In the genomic region with DNA sequence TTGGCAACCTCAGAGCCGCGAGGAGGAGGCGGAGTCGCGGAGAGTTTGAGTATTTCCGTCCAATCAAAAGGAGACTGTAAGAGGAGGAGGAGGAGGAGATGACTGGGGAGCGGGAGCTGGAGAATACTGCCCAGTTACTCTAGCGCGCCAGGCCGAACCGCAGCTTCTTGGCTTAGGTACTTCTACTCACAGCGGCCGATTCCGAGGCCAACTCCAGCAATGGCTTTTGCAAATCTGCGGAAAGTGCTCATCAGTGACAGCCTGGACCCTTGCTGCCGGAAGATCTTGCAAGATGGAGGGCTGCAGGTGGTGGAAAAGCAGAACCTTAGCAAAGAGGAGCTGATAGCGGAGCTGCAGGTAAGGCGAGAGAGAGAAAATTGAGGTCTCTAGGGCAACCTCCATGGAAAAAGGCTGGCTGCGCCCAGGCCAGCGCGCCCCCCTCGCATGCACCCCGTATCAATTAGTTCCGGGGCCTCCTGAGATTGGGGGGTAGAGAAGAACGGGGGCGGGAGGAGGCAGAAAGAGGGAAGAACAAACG, we compare ENCODE assay signal across 8 cellular contexts. TPM values are rescaled to one million over a fixed set of nuclear protein-coding genes. Genes with fewer than 3 reads are reported as not detected.
A peak's percentile ranks its signal among the peaks of the same experiment; 100 is the strongest.
DNase-seq lines count a peak whose midpoint lies in the region; ATAC-seq, FAIRE-seq and TF ChIP-seq lines count a peak whose summit lies in the region.

A gene (plus strand): TSS at position 131 of the 538 bp plus-strand sequence. CDS start 89 bp downstream, at position 220.

- no peak for TF ChIP-seq CTCF in bronchial epithelial cell (IDR thresholded peaks at IDR 0.05; ENCODE audit: insufficient read depth, low read length, severe bottlenecking)

- DNase-seq in ELF-1 (ENCODE audit: low read depth, low spot score) (peak; percentile 91), HCEC 1CT (peak; percentile 89), NCI-H1105 (lab: John Stamatoyannopoulos, UW) (peak; percentile 85), T-cell (peak in 22 of 34 experiments; percentile 3 to 47 (median 16)), bronchial epithelial cell (ENCODE audit: low read depth) (peak; percentile 79), iris pigment epithelial cell (ENCODE audit: low read depth) (peak; percentile 91), smooth muscle cell of the brain vasculature (ENCODE audit: low read depth, low spot score) (peak; percentile 49)

- CTCF ChIA-PET in T-cell (lab: Charles Lee): no interaction called here

- H3K27me3 Mint-ChIP-seq in T-cell: peaks cover 0 to 37% of the 10 kb centered on the region in 2 donors

- H3K4me1 Mint-ChIP-seq in T-cell: peaks cover 18 to 35% (median 25%) of the 10 kb centered on the region in 3 donors

- H3K36me3 ChIP-seq in bronchial epithelial cell (ENCODE audit: control insufficient read depth, insufficient read depth, low read length): peaks cover 4% of the 10 kb centered on the region

- peaks cover 0 to 3% (median 0%) of the 10 kb centered on the region in 3 donors for H3K9me3 Mint-ChIP-seq in T-cell

- ATAC-seq in T-cell (replicated peaks in 1 of 4) (peak; percentile 59 to 85 (median 76)), HG03469 (IDR thresholded peaks at IDR 0.05; ENCODE audit: unreplicated experiment) (no peak)

- H3K4me3 Mint-ChIP-seq in T-cell: peak within 1 kb of the TSS; percentile 88 to 98 (median 90)

- H3K27me3 ChIP-seq in bronchial epithelial cell (ENCODE audit: control insufficient read depth, insufficient read depth, low read length): no peaks in the 10 kb centered on the region

- POLR2A ChIA-PET in T-cell (lab: Charles Lee): interaction anchor here in 1 of 2 donors (0.5 kb wide), 1 partner anchor 546 kb away, joined by 3 read pairs; no protein-coding TSS in a partner anchor

- FAIRE-seq in bronchial epithelial cell (lab: Jason Lieb, UNC): no peak

- peak within 1 kb of the TSS; percentile 95 for H3K4me3 ChIP-seq in bronchial epithelial cell (ENCODE audit: low read depth, low read length)

- H3K27ac Mint-ChIP-seq in T-cell: peak within 1 kb of the TSS; percentile 8 to 26

- H3K36me3 Mint-ChIP-seq in T-cell: no peaks in the 10 kb centered on the region

RNA-seq across cellular contexts. Expression of the gene that starts here (rescaled TPM):
- 10 to 100 TPM in 3 of 5 donors, 1 to 10 TPM in 2; 7.8 to 27.4 (median 14.3) TPM for total RNA-seq in T-cell
- total RNA-seq in bronchial epithelial cell: 168 and 207 TPM in 2 replicates

Comparison
In these comparisons a context has a peak if more than half of its experiments do, and no peak if none do; other contexts are left out.
1. DNase-seq: peak in every context shown above with its lines; median percentile 91 in ELF-1; 91 in iris pigment epithelial cell; 89 in HCEC 1CT; 85 in NCI-H1105; 79 in bronchial epithelial cell; 49 in smooth muscle cell of the brain vasculature; 16 in T-cell.